ENCODE assay signal across 21 cellular contexts in the genomic region with DNA sequence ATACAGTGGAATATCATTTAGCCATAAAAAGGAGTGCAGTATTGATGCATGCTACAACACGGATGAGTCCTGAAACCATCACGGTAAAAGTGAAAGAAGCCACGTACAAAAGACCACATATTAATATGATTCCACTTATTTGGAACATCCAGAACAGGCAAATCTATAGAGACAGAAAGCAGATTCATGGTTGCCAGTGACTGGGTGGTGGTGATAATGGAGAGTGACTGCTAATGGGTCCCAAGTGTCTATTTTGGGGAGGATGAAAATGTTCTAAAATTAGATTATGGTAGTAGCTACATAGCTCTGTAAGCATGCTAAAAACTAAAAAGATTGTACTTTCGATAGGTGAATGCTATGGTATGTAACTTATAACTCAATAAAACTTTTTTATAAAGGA.
"Had no signal": no experiment of that assay in that cellular context is flagged by ENCODE, and none has a peak within 500 bp of the region (broad histone marks: within the 10 kb centered on the region; RNA-seq: fewer than 3 reads in every experiment).

No MANE protein-coding gene starts in this region.

- DNase-seq: amygdala; central memory CD4-positive, alpha-beta T cell; colonic mucosa; effector CD8-positive, alpha-beta T cell; foreskin keratinocyte; glutamatergic neuron; hypothalamus; left ventricle myocardium superior; mesendoderm; psoas muscle; right lobe of liver; SK-N-SH; stimulated activated CD4-positive, alpha-beta T cell treated with anti-CD3 and anti-CD28 coated beads, Interleukin-4, amount 100 ng/mL, for 4 hours; stimulated activated CD8-positive, alpha-beta memory T cell treated with anti-CD3 and anti-CD28 coated beads, Interleukin-4, amount 100 ng/mL, for 48 hours; stomach; T-helper 1 cell; testis; upper lobe of left lung had no signal

- H3K27ac Mint-ChIP-seq: brain had no signal

- H3K4me3 Mint-ChIP-seq: brain, neural crest cell had no signal

- H3K27me3 ChIP-seq: colonic mucosa, foreskin keratinocyte, right lobe of liver, stomach, testis, upper lobe of left lung had no signal

- ATAC-seq: foreskin keratinocyte, left ventricle myocardium superior, psoas muscle had no signal

- H3K36me3 Mint-ChIP-seq: brain had no signal

- H3K9me3 Mint-ChIP-seq: brain, neural crest cell had no signal

- H3K4me1 Mint-ChIP-seq: brain had no signal

- H3K4me3 ChIP-seq: colonic mucosa, psoas muscle, right lobe of liver, smooth muscle cell, stomach, testis, upper lobe of left lung had no signal

- H3K27ac ChIP-seq: colonic mucosa, foreskin keratinocyte, psoas muscle, right lobe of liver, stomach, testis, upper lobe of left lung had no signal
